Comparison of ENCODE assay signal across 10 cellular contexts in genomic region chr12:131607658-131608447, GRCh38.
DNase-seq lines count a peak whose midpoint lies in the region; ATAC-seq, FAIRE-seq and TF ChIP-seq lines count a peak whose summit lies in the region.
"Had no signal": no experiment of that assay in that cellular context is flagged by ENCODE, and none has a peak within 500 bp of the region (broad histone marks: within the 10 kb centered on the region; RNA-seq: fewer than 3 reads in every experiment).

No MANE protein-coding gene starts in this region.

- no peaks in the 10 kb centered on the region for H3K9me3 Mint-ChIP-seq in chondrocyte (ENCODE audit: low read depth)

- no peak overlapping the region for H3K27ac ChIP-seq in K562 (ENCODE audit: extremely low read depth, low read depth, low read length)
- no peak overlapping the region for H3K27ac ChIP-seq in trophoblast cell (ENCODE audit: low read depth, low read length)
- H3K27ac ChIP-seq: psoas muscle had no signal

- H4K8ac ChIP-seq in trophoblast cell (ENCODE audit: low read depth, low read length): no peak overlapping the region

- intact Hi-C loops in K562 (cut with micrococcal nuclease): loop anchor here (10.0 kb wide), 1 partner anchor 107 kb away; the partner anchor contains the start of gene SFSWAP

- H3K36me3 ChIP-seq in K562 (ENCODE audit: control insufficient read depth, insufficient read depth, low read length) (no peaks in the 10 kb centered on the region), trophoblast cell (ENCODE audit: control insufficient read depth in 1 of 2, insufficient read depth in 2 of 2, low read length in 2 of 2) (no peaks in the 10 kb centered on the region), MG63 (no peaks in the 10 kb centered on the region)

- H3K14ac ChIP-seq in trophoblast cell (ENCODE audit: low read length): no peak overlapping the region

- no peak overlapping the region for H3K23ac ChIP-seq in trophoblast cell (ENCODE audit: low read length)

- H3K27me3 Mint-ChIP-seq in chondrocyte (ENCODE audit: low read depth): peaks cover 11% of the 10 kb centered on the region

- DNase-seq in K562 (ENCODE audit: extremely low read depth in 1 of 4, low spot score in 3 of 4) (no peak), trophoblast cell (no peak), MG63 (no peak), chondrocyte (ENCODE audit: low spot score) (no peak), NCI-H69 (lab: John Stamatoyannopoulos, UW) (no peak)
- DNase-seq: NCI-H510A treated with DMSO at 0.1 percent for 48 hours, psoas muscle had no signal

- no peak overlapping the region for H3K4me3 Mint-ChIP-seq in chondrocyte (ENCODE audit: unreplicated experiment)

- no peak overlapping the region for H2BK5ac ChIP-seq in trophoblast cell (ENCODE audit: low read depth, low read length, poor library complexity)

- H2AK5ac ChIP-seq in trophoblast cell (ENCODE audit: low read length): no peak overlapping the region

- no peak overlapping the region for H2AFZ ChIP-seq in K562 (ENCODE audit: low read depth, low read length)
- no peak overlapping the region for H2AFZ ChIP-seq in trophoblast cell (ENCODE audit: insufficient read depth, low read length, poor library complexity)

- no peaks in the 10 kb centered on the region for H3K79me1 ChIP-seq in trophoblast cell (ENCODE audit: low read length)

- no peaks in the 10 kb centered on the region for H3K79me2 ChIP-seq in K562 (ENCODE audit: control insufficient read depth, insufficient read depth, low read length)
- no peaks in the 10 kb centered on the region for H3K79me2 ChIP-seq in trophoblast cell (ENCODE audit: control insufficient read depth, insufficient read depth, low read length, poor library complexity)

- no peak for TF ChIP-seq POLR2A in K562 (conservative IDR thresholded peaks at IDR 0.05)

- H4K20me1 ChIP-seq in K562 (replicated peaks; ENCODE audit: control insufficient read depth, insufficient read depth, low read length): no peaks in the 10 kb centered on the region

- H3K27me3 ChIP-seq in K562 (ENCODE audit: control insufficient read depth in 2 of 2, insufficient read depth in 2 of 2, low read length in 2 of 2) (peaks cover 0 to 31% of the 10 kb centered on the region in 2 experiments; a peak in 2 of 5 replicates), trophoblast cell (ENCODE audit: insufficient read depth, low read length) (no peaks in the 10 kb centered on the region), MG63 (peaks cover 9% of the 10 kb centered on the region; the same call in 1 of the 2 replicates)

- H3K4me1 Mint-ChIP-seq in chondrocyte (ENCODE audit: low read depth): peaks cover 12% of the 10 kb centered on the region

- H3K4me1 ChIP-seq in K562 (replicated peaks in 1 of 2; ENCODE audit: control insufficient read depth in 2 of 2, insufficient read depth in 2 of 2, low read length in 2 of 2): peaks cover 20 to 31% of the 10 kb centered on the region in 2 experiments
- H3K4me1 ChIP-seq in trophoblast cell (ENCODE audit: control insufficient read depth in 1 of 2, insufficient read depth in 2 of 2, low read length in 2 of 2): no peaks in the 10 kb centered on the region
- H3K4me1 ChIP-seq: psoas muscle had no signal

- WGBS in K562 (ENCODE audit: insufficient coverage, low coverage, missing lambda C conversion rate): 44% methylated on average over 7 of the region's 8 CpGs
- WGBS in trophoblast cell (ENCODE audit: extremely low coverage, insufficient coverage, insufficient read length): no CpG with 5 or more reads among the region's 8 CpGs

- H3K4ac ChIP-seq in trophoblast cell (ENCODE audit: low read depth, low read length): no peak overlapping the region

- ATAC-seq in GM18508 (IDR thresholded peaks at IDR 0.05; ENCODE audit: insufficient read depth, unreplicated experiment): peak; percentile 73
- peak; percentile 56 for ATAC-seq in GM19468 (IDR thresholded peaks at IDR 0.05; ENCODE audit: extremely low read depth, unreplicated experiment)
- ATAC-seq in HG03175 (IDR thresholded peaks at IDR 0.05; ENCODE audit: unreplicated experiment): peak; percentile 77
- no peak for ATAC-seq in K562

- TF ChIP-seq CTCF in K562 (IDR thresholded peaks at IDR 0.05 in 2 of 3, conservative IDR thresholded peaks at IDR 0.05 in 1 of 3; ENCODE audit: insufficient read depth in 2 of 3, low read depth in 1 of 3, low read length in 3 of 3): no peak
- TF ChIP-seq CTCF in chondrocyte (IDR thresholded peaks at IDR 0.05): no peak

- TF ChIP-seq RAD21 in K562 (CRISPR knock-in tag; conservative IDR thresholded peaks at IDR 0.05 in 1 of 2, IDR thresholded peaks at IDR 0.05 in 1 of 2): no peak

- no peak overlapping the region for H3K18ac ChIP-seq in trophoblast cell (ENCODE audit: low read length)

- FAIRE-seq in K562 (lab: Jason Lieb, UNC): no peak

- CTCF ChIA-PET in K562 (lab: Yijun Ruan, JAX; ENCODE audit: low intra/inter-chr PET ratio): no interaction called here

- no peak overlapping the region for H3K9ac ChIP-seq in K562 (ENCODE audit: insufficient read depth in 1 of 2, low read depth in 2 of 2, low read length in 2 of 2)
- H3K9ac ChIP-seq in trophoblast cell (ENCODE audit: low read length): no peak overlapping the region

- H4K12ac ChIP-seq in trophoblast cell (ENCODE audit: low read depth, low read length): no peak overlapping the region

- H3K4me2 ChIP-seq in K562 (ENCODE audit: insufficient read depth, low read length) (no peak overlapping the region), trophoblast cell (ENCODE audit: low read length) (no peak overlapping the region)

- H4K91ac ChIP-seq in trophoblast cell (ENCODE audit: low read depth, low read length): no peak overlapping the region

- BruUV-seq in K562 (replicated peaks; lab: Mats Ljungman, UMichigan): no TSS peak

- H3K4me3 ChIP-seq in K562 (no peak overlapping the region), trophoblast cell (ENCODE audit: low read depth, low read length) (no peak overlapping the region), MG63 (no peak overlapping the region)
- H3K4me3 ChIP-seq: psoas muscle had no signal

- no peak overlapping the region for H2BK120ac ChIP-seq in trophoblast cell (ENCODE audit: insufficient read depth, low read length, poor library complexity)

- no peaks in the 10 kb centered on the region for H3K36me3 Mint-ChIP-seq in chondrocyte (ENCODE audit: low read depth)

- POLR2A ChIA-PET in K562 (lab: Yijun Ruan, JAX): no interaction called here

- no peaks in the 10 kb centered on the region for H3K9me3 ChIP-seq in K562 (replicated peaks; ENCODE audit: control insufficient read depth, insufficient read depth, low read depth, low read length)
- no peaks in the 10 kb centered on the region for H3K9me3 ChIP-seq in trophoblast cell (ENCODE audit: insufficient read depth, low read depth, low read length)
- no peaks in the 10 kb centered on the region for H3K9me3 ChIP-seq in MG63
- H3K9me3 ChIP-seq: psoas muscle had no signal

- H2BK12ac ChIP-seq in trophoblast cell (ENCODE audit: low read length): no peak overlapping the region

- in situ Hi-C loops in K562 (cut with MboI): no loop called here

- H3K9me1 ChIP-seq in K562 (ENCODE audit: control insufficient read depth, insufficient read depth, low read length): peaks cover 4% of the 10 kb centered on the region

- TF ChIP-seq EP300 in K562 (IDR thresholded peaks at IDR 0.05; ENCODE audit: low read length): no peak

- H3K27ac Mint-ChIP-seq in chondrocyte (ENCODE audit: unreplicated experiment): no peak overlapping the region

TF ChIP-seq in K562, 482 proteins besides CTCF, POLR2A, EP300 and RAD21 (continues in another document):
- no peak for TF ChIP-seq SREBF2 (CRISPR knock-in tag; IDR thresholded peaks at IDR 0.05)
- TF ChIP-seq, protein P1, sequence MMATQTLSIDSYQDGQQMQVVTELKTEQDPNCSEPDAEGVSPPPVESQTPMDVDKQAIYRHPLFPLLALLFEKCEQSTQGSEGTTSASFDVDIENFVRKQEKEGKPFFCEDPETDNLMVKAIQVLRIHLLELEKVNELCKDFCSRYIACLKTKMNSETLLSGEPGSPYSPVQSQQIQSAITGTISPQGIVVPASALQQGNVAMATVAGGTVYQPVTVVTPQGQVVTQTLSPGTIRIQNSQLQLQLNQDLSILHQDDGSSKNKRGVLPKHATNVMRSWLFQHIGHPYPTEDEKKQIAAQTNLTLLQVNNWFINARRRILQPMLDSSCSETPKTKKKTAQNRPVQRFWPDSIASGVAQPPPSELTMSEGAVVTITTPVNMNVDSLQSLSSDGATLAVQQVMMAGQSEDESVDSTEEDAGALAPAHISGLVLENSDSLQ (IDR thresholded peaks at IDR 0.05): peak; percentile 58
- no peak for TF ChIP-seq RBBP5 (IDR thresholded peaks at IDR 0.05; ENCODE audit: borderline replicate concordance, insufficient read depth, low read length, poor library complexity, severe bottlenecking)
- TF ChIP-seq FOSL1 (tag; conservative IDR thresholded peaks at IDR 0.05): peak; percentile 29; the same call in 1 of the 2 replicates
- TF ChIP-seq MEIS2 (IDR thresholded peaks at IDR 0.05; ENCODE audit: partially characterized antibody): peak; percentile 52
- TF ChIP-seq, protein P2, sequence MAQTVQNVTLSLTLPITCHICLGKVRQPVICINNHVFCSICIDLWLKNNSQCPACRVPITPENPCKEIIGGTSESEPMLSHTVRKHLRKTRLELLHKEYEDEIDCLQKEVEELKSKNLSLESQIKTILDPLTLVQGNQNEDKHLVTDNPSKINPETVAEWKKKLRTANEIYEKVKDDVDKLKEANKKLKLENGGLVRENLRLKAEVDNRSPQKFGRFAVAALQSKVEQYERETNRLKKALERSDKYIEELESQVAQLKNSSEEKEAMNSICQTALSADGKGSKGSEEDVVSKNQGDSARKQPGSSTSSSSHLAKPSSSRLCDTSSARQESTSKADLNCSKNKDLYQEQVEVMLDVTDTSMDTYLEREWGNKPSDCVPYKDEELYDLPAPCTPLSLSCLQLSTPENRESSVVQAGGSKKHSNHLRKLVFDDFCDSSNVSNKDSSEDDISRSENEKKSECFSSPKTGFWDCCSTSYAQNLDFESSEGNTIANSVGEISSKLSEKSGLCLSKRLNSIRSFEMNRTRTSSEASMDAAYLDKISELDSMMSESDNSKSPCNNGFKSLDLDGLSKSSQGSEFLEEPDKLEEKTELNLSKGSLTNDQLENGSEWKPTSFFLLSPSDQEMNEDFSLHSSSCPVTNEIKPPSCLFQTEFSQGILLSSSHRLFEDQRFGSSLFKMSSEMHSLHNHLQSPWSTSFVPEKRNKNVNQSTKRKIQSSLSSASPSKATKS (CRISPR knock-in tag; IDR thresholded peaks at IDR 0.05): no peak
